ENCODE assay signal across 1 cellular context in the genomic region with DNA sequence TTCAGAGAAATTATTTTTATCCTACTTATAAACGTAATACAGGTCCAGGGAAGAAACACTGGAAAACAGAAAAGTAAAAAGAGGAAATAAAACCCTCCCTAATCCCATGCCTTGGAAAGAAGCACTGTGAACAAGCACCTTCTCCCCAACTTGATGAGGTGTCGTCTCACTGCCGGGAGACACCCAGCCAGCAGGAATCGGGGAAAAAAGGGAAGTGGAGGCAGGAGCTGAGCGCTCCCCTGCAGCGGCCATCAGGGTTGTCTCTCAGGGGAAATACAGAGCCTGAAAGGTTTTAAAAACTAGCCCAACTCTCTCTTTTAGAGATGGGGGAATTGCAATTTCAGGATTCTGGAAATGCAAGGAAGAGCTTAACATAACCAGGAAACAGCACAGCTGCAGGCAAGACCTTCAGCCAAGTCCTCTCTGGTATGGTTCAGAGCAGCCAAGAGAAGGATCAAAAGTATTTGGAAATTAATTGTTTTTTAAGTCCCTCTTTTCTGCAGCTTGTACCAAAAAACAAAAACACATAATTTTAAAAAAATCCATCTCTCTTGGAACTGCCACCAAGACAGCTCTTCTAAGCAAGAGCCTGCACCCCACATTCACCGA.
TF ChIP-seq lines count a peak whose summit lies in the region.

No MANE protein-coding gene starts in this region.

TF ChIP-seq in GM23338, 12 proteins besides CTCF, POLR2A, EP300 and RAD21 (continued from another document):
- TF ChIP-seq, protein P1, sequence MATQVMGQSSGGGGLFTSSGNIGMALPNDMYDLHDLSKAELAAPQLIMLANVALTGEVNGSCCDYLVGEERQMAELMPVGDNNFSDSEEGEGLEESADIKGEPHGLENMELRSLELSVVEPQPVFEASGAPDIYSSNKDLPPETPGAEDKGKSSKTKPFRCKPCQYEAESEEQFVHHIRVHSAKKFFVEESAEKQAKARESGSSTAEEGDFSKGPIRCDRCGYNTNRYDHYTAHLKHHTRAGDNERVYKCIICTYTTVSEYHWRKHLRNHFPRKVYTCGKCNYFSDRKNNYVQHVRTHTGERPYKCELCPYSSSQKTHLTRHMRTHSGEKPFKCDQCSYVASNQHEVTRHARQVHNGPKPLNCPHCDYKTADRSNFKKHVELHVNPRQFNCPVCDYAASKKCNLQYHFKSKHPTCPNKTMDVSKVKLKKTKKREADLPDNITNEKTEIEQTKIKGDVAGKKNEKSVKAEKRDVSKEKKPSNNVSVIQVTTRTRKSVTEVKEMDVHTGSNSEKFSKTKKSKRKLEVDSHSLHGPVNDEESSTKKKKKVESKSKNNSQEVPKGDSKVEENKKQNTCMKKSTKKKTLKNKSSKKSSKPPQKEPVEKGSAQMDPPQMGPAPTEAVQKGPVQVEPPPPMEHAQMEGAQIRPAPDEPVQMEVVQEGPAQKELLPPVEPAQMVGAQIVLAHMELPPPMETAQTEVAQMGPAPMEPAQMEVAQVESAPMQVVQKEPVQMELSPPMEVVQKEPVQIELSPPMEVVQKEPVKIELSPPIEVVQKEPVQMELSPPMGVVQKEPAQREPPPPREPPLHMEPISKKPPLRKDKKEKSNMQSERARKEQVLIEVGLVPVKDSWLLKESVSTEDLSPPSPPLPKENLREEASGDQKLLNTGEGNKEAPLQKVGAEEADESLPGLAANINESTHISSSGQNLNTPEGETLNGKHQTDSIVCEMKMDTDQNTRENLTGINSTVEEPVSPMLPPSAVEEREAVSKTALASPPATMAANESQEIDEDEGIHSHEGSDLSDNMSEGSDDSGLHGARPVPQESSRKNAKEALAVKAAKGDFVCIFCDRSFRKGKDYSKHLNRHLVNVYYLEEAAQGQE (IDR thresholded peaks at IDR 0.05; ENCODE audit: unreplicated experiment) = no peak
- TF ChIP-seq, protein P2, sequence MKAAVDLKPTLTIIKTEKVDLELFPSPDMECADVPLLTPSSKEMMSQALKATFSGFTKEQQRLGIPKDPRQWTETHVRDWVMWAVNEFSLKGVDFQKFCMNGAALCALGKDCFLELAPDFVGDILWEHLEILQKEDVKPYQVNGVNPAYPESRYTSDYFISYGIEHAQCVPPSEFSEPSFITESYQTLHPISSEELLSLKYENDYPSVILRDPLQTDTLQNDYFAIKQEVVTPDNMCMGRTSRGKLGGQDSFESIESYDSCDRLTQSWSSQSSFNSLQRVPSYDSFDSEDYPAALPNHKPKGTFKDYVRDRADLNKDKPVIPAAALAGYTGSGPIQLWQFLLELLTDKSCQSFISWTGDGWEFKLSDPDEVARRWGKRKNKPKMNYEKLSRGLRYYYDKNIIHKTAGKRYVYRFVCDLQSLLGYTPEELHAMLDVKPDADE (IDR thresholded peaks at IDR 0.05) = no peak
- TF ChIP-seq CREB1 (CRISPR knock-in tag; IDR thresholded peaks at IDR 0.05; ENCODE audit: low read depth) (no peak), ZNF114 (CRISPR knock-in tag; IDR thresholded peaks at IDR 0.05) (no peak), JUNB (IDR thresholded peaks at IDR 0.05; ENCODE audit: unreplicated experiment) (no peak), EZH2phosphoT487 (IDR thresholded peaks at IDR 0.05; ENCODE audit: unreplicated experiment) (no peak), EZH2 (IDR thresholded peaks at IDR 0.05; ENCODE audit: low read depth, unreplicated experiment) (no peak), NANOG (IDR thresholded peaks at IDR 0.05; ENCODE audit: borderline replicate concordance) (no peak), ZNF331 (CRISPR knock-in tag; IDR thresholded peaks at IDR 0.05; ENCODE audit: low read depth) (no peak)
